Comparison of ENCODE assay signal across 10 cellular contexts in the genomic region with DNA sequence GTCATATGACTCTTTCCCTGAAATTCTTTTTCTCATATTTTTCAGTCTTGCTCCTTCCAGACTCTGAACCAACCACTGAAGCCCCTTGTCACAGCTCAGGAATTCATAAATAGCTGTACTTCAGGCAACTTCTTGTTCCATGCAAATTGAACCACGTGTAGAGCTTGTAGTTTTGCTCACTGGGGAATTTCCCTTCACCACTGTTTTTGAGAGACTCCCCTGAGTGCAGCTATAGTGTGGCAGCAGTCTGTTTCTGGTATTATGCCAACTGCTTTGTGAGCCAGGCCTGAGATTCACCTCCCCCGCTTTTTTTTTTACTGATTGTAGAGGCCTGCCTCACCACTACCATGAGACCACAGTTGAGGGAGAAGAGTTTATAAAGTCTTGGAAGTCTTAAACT.
A peak's percentile ranks its signal among the peaks of the same experiment; 100 is the strongest.
DNase-seq lines count a peak whose midpoint lies in the region; ATAC-seq and TF ChIP-seq lines count a peak whose summit lies in the region.
"Had no signal": no experiment of that assay in that cellular context is flagged by ENCODE, and none has a peak within 500 bp of the region (broad histone marks: within the 10 kb centered on the region; RNA-seq: fewer than 3 reads in every experiment).

No MANE protein-coding gene starts in this region.

- peaks cover 10% of the 10 kb centered on the region for H3K27me3 Mint-ChIP-seq in mesothelial cell of epicardium (ENCODE audit: low read depth)

- H3K4me1 Mint-ChIP-seq in mesothelial cell of epicardium, result peaks cover 14% of the 10 kb centered on the region

- H3K4me1 ChIP-seq in gastroesophageal sphincter, result peaks cover 0 to 25% (median 0%) of the 10 kb centered on the region in 3 donors

- TF ChIP-seq CTCF in HFF-Myc (IDR thresholded peaks at IDR 0.05; ENCODE audit: low read depth, low read length, missing control alignments), result no peak
- TF ChIP-seq CTCF in mesothelial cell of epicardium (IDR thresholded peaks at IDR 0.05; ENCODE audit: unreplicated experiment), result no peak
- TF ChIP-seq CTCF in gastroesophageal sphincter (IDR thresholded peaks at IDR 0.05), result no peak

- WGBS in gastroesophageal sphincter (ENCODE audit: low coverage in 1 of 2), 2 donors, result 40 to 41% methylated on average over 1 to 2 of the region's 2 CpGs

- TF ChIP-seq EP300 in gastroesophageal sphincter (IDR thresholded peaks at IDR 0.05), result no peak

- H3K9me3 ChIP-seq in gastroesophageal sphincter, result no peaks in the 10 kb centered on the region

- TF ChIP-seq POLR2A in gastroesophageal sphincter (IDR thresholded peaks at IDR 0.05), result no peak

- peak; percentile 98 for ATAC-seq in GM18520 (IDR thresholded peaks at IDR 0.05; ENCODE audit: unreplicated experiment)
- ATAC-seq in gastroesophageal sphincter, result no peak
- ATAC-seq: K562 had no signal

- H3K9me3 Mint-ChIP-seq in mesothelial cell of epicardium, result no peaks in the 10 kb centered on the region

- H3K4me3 ChIP-seq in HFF-Myc (replicated peaks; ENCODE audit: low read depth, low read length) (no peak overlapping the region), gastroesophageal sphincter (no peak overlapping the region)
- H3K4me3 ChIP-seq: K562 had no signal

- H3K27me3 ChIP-seq in gastroesophageal sphincter, result no peaks in the 10 kb centered on the region

- H3K27ac ChIP-seq in gastroesophageal sphincter (no peak overlapping the region), caudate nucleus (ENCODE audit: low read depth, low read length) (no peak overlapping the region)

- H3K36me3 ChIP-seq in gastroesophageal sphincter, result no peaks in the 10 kb centered on the region

- no peaks in the 10 kb centered on the region for H3K36me3 Mint-ChIP-seq in mesothelial cell of epicardium

- peak; percentile 50 for DNase-seq in HFF-Myc (ENCODE audit: extremely low read depth, low read depth)
- peak; percentile 8 for DNase-seq in LHCN-M2 (ENCODE audit: low read depth)
- no peak for DNase-seq in mesothelial cell of epicardium (ENCODE audit: low spot score in 2 of 2, unreplicated experiment in 2 of 2)
- DNase-seq in caudate nucleus (lab: John Stamatoyannopoulos, UW), result no peak
- DNase-seq in NCI-H1436 treated with DMSO at 0.1 percent for 48 hours (lab: John Stamatoyannopoulos, UW), result no peak
- no peak for DNase-seq in NCI-H1105 treated with DMSO at 0.1 percent for 48 hours (lab: John Stamatoyannopoulos, UW)
- DNase-seq: glutamatergic neuron had no signal

- no peak overlapping the region for H3K4me3 Mint-ChIP-seq in mesothelial cell of epicardium

- peak overlapping the region; percentile 45 for H3K27ac Mint-ChIP-seq in mesothelial cell of epicardium

Comparison
In these comparisons a context has a peak if more than half of its experiments do, and no peak if none do; other contexts are left out.
1. DNase-seq: peak in HFF-Myc (single experiment) and LHCN-M2 (single experiment); none in mesothelial cell of epicardium (0 of 2), caudate nucleus (0 of 61), NCI-H1436 treated with DMSO at 0.1 percent for 48 hours (single experiment) and NCI-H1105 treated with DMSO at 0.1 percent for 48 hours (single experiment).